6 cellular contexts compared by ENCODE assay signal in genomic region chr11:118998388-118998717, GRCh38. TPM values are rescaled to one million over a fixed set of nuclear protein-coding genes. Genes with fewer than 3 reads are reported as not detected.
DNase-seq lines count a peak whose midpoint lies in the region; ATAC-seq and TF ChIP-seq lines count a peak whose summit lies in the region.

No MANE protein-coding gene starts in this region.

- intact Hi-C loops in testis (cut with DNase I; ENCODE audit: low total_unique reads) = no loop called here

- DNase-seq in NCI-H146 treated with DMSO at 0.1 percent for 48 hours (lab: John Stamatoyannopoulos, UW; ENCODE audit: unreplicated experiment) (peak; percentile 18), foreskin keratinocyte (peak; percentile 12 to 34), testis (peak; percentile 48), GM10248 (ENCODE audit: extremely low spot score) (no peak)
- DNase-seq in stimulated activated CD4-positive, alpha-beta T cell treated with anti-CD3 and anti-CD28 coated beads, Interleukin-2, amount 100 ng/mL, for 48 hours = no peak

- H3K27ac ChIP-seq in foreskin keratinocyte = peak overlapping the region; percentile 6
- H3K27ac ChIP-seq in testis = peak overlapping the region; percentile 28 to 64

- peak; percentile 5 for ATAC-seq in GM18873 (IDR thresholded peaks at IDR 0.05; ENCODE audit: low FRiP score, unreplicated experiment)
- ATAC-seq in foreskin keratinocyte = peak; percentile 38

- POLR2A ChIA-PET in GM10248 (lab: Yijun Ruan, JAX) = no interaction called here

- no peak for TF ChIP-seq CTCF in foreskin keratinocyte (conservative IDR thresholded peaks at IDR 0.05)
- TF ChIP-seq CTCF in testis (IDR thresholded peaks at IDR 0.05) = no peak
- TF ChIP-seq CTCF in GM10248 (IDR thresholded peaks at IDR 0.05; ENCODE audit: control extremely low read depth, extremely low read depth, low read depth, missing control alignments) = no peak

- 0 to 1% methylated on average over 15 to 18 of the region's 19 CpGs for WGBS in testis, 2 donors

- no peak for TF ChIP-seq POLR2A in testis (IDR thresholded peaks at IDR 0.05)

- no peaks in the 10 kb centered on the region for H3K27me3 ChIP-seq in foreskin keratinocyte
- no peaks in the 10 kb centered on the region for H3K27me3 ChIP-seq in testis

- no peaks in the 10 kb centered on the region for H3K36me3 ChIP-seq in testis (ENCODE audit: low read depth, missing control alignments)

- H3K4me3 ChIP-seq in testis = peak overlapping the region; percentile 74 to 78

- no peaks in the 10 kb centered on the region for H3K9me3 ChIP-seq in testis

- H3K4me1 ChIP-seq in foreskin keratinocyte = peaks cover 4% of the 10 kb centered on the region
- H3K4me1 ChIP-seq in testis = peaks cover 9% of the 10 kb centered on the region

- CTCF ChIA-PET in GM10248 (lab: Yijun Ruan, JAX) = interaction anchor here (1.0 to 1.4 kb wide), 7 partner anchors 11 to 309 kb away, joined by 3 to 6 read pairs (median 4); partner anchors contain the start of genes HINFP, RPS25 and TRAPPC4

RNA-seq across cellular contexts. Expression of gene CENATAC, which starts 0.4 kb away (rescaled TPM):
- 16.0 and 16.8 TPM in 2 replicates for total RNA-seq in foreskin keratinocyte
- 12.2 and 14.3 TPM in 2 replicates for polyA plus RNA-seq in foreskin keratinocyte
- total RNA-seq in testis = 10 to 100 TPM; 54.8 to 74.9 TPM
- polyA plus RNA-seq in testis (ENCODE audit: insufficient read depth, low read depth, low replicate concordance) = 16.6 TPM

RNA-seq across cellular contexts. Expression of gene RPS25, which starts 19.8 kb away (rescaled TPM):
- total RNA-seq in foreskin keratinocyte (864 and 951 TPM in 2 replicates), testis (100 to 1,000 TPM; 654 to 873 TPM)
- polyA plus RNA-seq in foreskin keratinocyte (1,447 and 1,458 TPM in 2 replicates), testis (ENCODE audit: insufficient read depth, low read depth, low replicate concordance) (642 TPM)

RNA-seq across cellular contexts. Expression of gene TRAPPC4, which starts 20.2 kb away (rescaled TPM):
- total RNA-seq in foreskin keratinocyte = 104 and 111 TPM in 2 replicates
- 137 and 143 TPM in 2 replicates for polyA plus RNA-seq in foreskin keratinocyte
- 100 to 1,000 TPM in 1 of 2 donors, 10 to 100 TPM in 1; 81.4 to 108 TPM for total RNA-seq in testis
- 116 TPM for polyA plus RNA-seq in testis (ENCODE audit: insufficient read depth, low read depth, low replicate concordance)

RNA-seq across cellular contexts. Expression of gene FOXR1, which starts 26.8 kb away (rescaled TPM):
- total RNA-seq in foreskin keratinocyte (not detected in 2 replicates), testis (1 to 10 TPM; 5.0 to 8.9 TPM)
- polyA plus RNA-seq in foreskin keratinocyte (not detected in 2 replicates), testis (ENCODE audit: insufficient read depth, low read depth, low replicate concordance) (7.3 TPM)

RNA-seq across cellular contexts. Expression of gene SLC37A4, which starts 32.3 kb away (rescaled TPM):
- total RNA-seq in foreskin keratinocyte (15.4 and 17.4 TPM in 2 replicates), testis (10 to 100 TPM; 23.8 to 27.7 TPM)
- polyA plus RNA-seq in foreskin keratinocyte (16.6 and 20.9 TPM in 2 replicates), testis (ENCODE audit: insufficient read depth, low read depth, low replicate concordance) (26.0 TPM)

Comparison
In these comparisons a context has a peak if more than half of its experiments do, and no peak if none do; other contexts are left out.
1. DNase-seq: peak in NCI-H146 treated with DMSO at 0.1 percent for 48 hours (single experiment), foreskin keratinocyte (2 of 2) and testis (single experiment); none in stimulated activated CD4-positive, alpha-beta T cell treated with anti-CD3 and anti-CD28 coated beads, Interleukin-2, amount 100 ng/mL, for 48 hours (0 of 2) and GM10248 (single experiment).